In genomic region chr11:95592455-95592854, GRCh38 we compare ENCODE assay signal across 15 cellular contexts.
DNase-seq lines count a peak whose midpoint lies in the region; ATAC-seq and TF ChIP-seq lines count a peak whose summit lies in the region.
"Had no signal": no experiment of that assay in that cellular context is flagged by ENCODE, and none has a peak within 500 bp of the region (broad histone marks: within the 10 kb centered on the region; RNA-seq: fewer than 3 reads in every experiment).

No MANE protein-coding gene starts in this region.

- H3K9me3 Mint-ChIP-seq in endodermal cell = no peaks in the 10 kb centered on the region
- no peaks in the 10 kb centered on the region for H3K9me3 Mint-ChIP-seq in neural progenitor cell

- peak overlapping the region; percentile 53 for H3K4me2 ChIP-seq in neural progenitor cell

- intact Hi-C loops in right cardiac atrium (cut with DNase I) (no loop called here), Right ventricle myocardium inferior (cut with DNase I) (no loop called here), sigmoid colon (cut with DNase I) (no loop called here)

- TF ChIP-seq EP300 in sigmoid colon (IDR thresholded peaks at IDR 0.05) = no peak

- H4K20me1 ChIP-seq in neural progenitor cell (ENCODE audit: low read depth) = no peaks in the 10 kb centered on the region

- ATAC-seq in right cardiac atrium = peak; percentile 43 to 79
- ATAC-seq in Right ventricle myocardium inferior = no peak
- ATAC-seq in HG03439 (IDR thresholded peaks at IDR 0.05; ENCODE audit: unreplicated experiment) = no peak
- no peak for ATAC-seq in HG03342 (IDR thresholded peaks at IDR 0.05; ENCODE audit: unreplicated experiment)
- ATAC-seq: K562 had no signal

- H3K36me3 ChIP-seq in endodermal cell (ENCODE audit: control insufficient read depth, insufficient read depth, low read length) = no peaks in the 10 kb centered on the region
- no peaks in the 10 kb centered on the region for H3K36me3 ChIP-seq in neural progenitor cell
- H3K36me3 ChIP-seq in sigmoid colon = no peaks in the 10 kb centered on the region
- H3K36me3 ChIP-seq: SJSA1 had no signal

- no peak for TF ChIP-seq CTCF in endodermal cell (conservative IDR thresholded peaks at IDR 0.05)
- no peak for TF ChIP-seq CTCF in neural progenitor cell (IDR thresholded peaks at IDR 0.05)
- TF ChIP-seq CTCF in sigmoid colon (IDR thresholded peaks at IDR 0.05) = no peak

- H3K36me3 Mint-ChIP-seq in endodermal cell (ENCODE audit: low read depth) (no peaks in the 10 kb centered on the region), neural progenitor cell (peaks cover 4% of the 10 kb centered on the region)
- H3K36me3 Mint-ChIP-seq: naive B cell had no signal

- no peak overlapping the region for H3K9ac ChIP-seq in endodermal cell (ENCODE audit: extremely low read depth, low read length, poor library complexity, severe bottlenecking)
- H3K9ac ChIP-seq in neural progenitor cell = no peak overlapping the region

- H3K4me1 Mint-ChIP-seq in endodermal cell = peaks cover 8% of the 10 kb centered on the region
- H3K4me1 Mint-ChIP-seq in neural progenitor cell = peaks cover 21% of the 10 kb centered on the region
- H3K4me1 Mint-ChIP-seq: naive B cell had no signal

- TF ChIP-seq POLR2A in sigmoid colon (IDR thresholded peaks at IDR 0.05) = no peak

- peaks cover 2% of the 10 kb centered on the region for H3K4me1 ChIP-seq in right cardiac atrium (ENCODE audit: control insufficient read depth, insufficient read depth, low read length)
- no peaks in the 10 kb centered on the region for H3K4me1 ChIP-seq in endodermal cell (ENCODE audit: control insufficient read depth, insufficient read depth, low read length)
- peaks cover 16% of the 10 kb centered on the region for H3K4me1 ChIP-seq in neural progenitor cell
- no peaks in the 10 kb centered on the region for H3K4me1 ChIP-seq in sigmoid colon
- H3K4me1 ChIP-seq: SJSA1 had no signal

- H3K4me3 Mint-ChIP-seq in endodermal cell (no peak overlapping the region), neural progenitor cell (no peak overlapping the region)
- H3K4me3 Mint-ChIP-seq: naive B cell had no signal

- H3K4me3 ChIP-seq in right cardiac atrium (ENCODE audit: low read length) (no peak overlapping the region), endodermal cell (ENCODE audit: low read length) (no peak overlapping the region), neural progenitor cell (no peak overlapping the region), sigmoid colon (no peak overlapping the region)
- H3K4me3 ChIP-seq: K562, SJSA1 had no signal

- H3K79me2 ChIP-seq in neural progenitor cell (ENCODE audit: low read depth) = no peaks in the 10 kb centered on the region

- H3K27ac Mint-ChIP-seq in endodermal cell (no peak overlapping the region), neural progenitor cell (no peak overlapping the region)

- DNase-seq in right cardiac atrium = peak; percentile 16 to 74 (median 68)
- DNase-seq in Right ventricle myocardium inferior (ENCODE audit: missing footprints) = no peak
- DNase-seq in endodermal cell = peak; percentile 72
- DNase-seq in neural progenitor cell (ENCODE audit: low spot score) = peak; percentile 68
- DNase-seq in Ammon's horn (ENCODE audit: low spot score) = no peak
- no peak for DNase-seq in sigmoid colon
- DNase-seq: activated naive CD4-positive, alpha-beta T cell treated with Interleukin-2 at 50 U/mL for 16 hours; kidney; naive B cell; NCI-H1436 treated with DMSO at 0.1 percent for 48 hours; small intestine had no signal

- H3K27ac ChIP-seq in right cardiac atrium (ENCODE audit: low read length) = no peak overlapping the region
- H3K27ac ChIP-seq in endodermal cell (ENCODE audit: low read depth, low read length) = no peak overlapping the region
- no peak overlapping the region for H3K27ac ChIP-seq in neural progenitor cell
- H3K27ac ChIP-seq in sigmoid colon = no peak overlapping the region
- H3K27ac ChIP-seq: SJSA1 had no signal

- no peaks in the 10 kb centered on the region for H3K27me3 Mint-ChIP-seq in endodermal cell (ENCODE audit: insufficient read depth)
- peaks cover 4% of the 10 kb centered on the region for H3K27me3 Mint-ChIP-seq in neural progenitor cell (ENCODE audit: insufficient read depth, low read depth)
- H3K27me3 Mint-ChIP-seq: naive B cell had no signal

- 30% methylated on average over 4 of the region's 4 CpGs for WGBS in right cardiac atrium
- WGBS in endodermal cell (ENCODE audit: insufficient coverage in 1 of 2, insufficient read length in 1 of 2), 2 experiments = 41 to 48% methylated on average over 3 to 4 of the region's 4 CpGs
- WGBS in sigmoid colon, 2 donors = 67 to 74% methylated on average over 4 of the region's 4 CpGs

- peak overlapping the region; percentile 71 for H2AFZ ChIP-seq in neural progenitor cell (replicated peaks)

- no peaks in the 10 kb centered on the region for H3K27me3 ChIP-seq in right cardiac atrium (ENCODE audit: control insufficient read depth, insufficient read depth)
- H3K27me3 ChIP-seq in endodermal cell (ENCODE audit: control insufficient read depth, insufficient read depth, low read length, poor library complexity, severe bottlenecking) = no peaks in the 10 kb centered on the region
- H3K27me3 ChIP-seq in neural progenitor cell = no peaks in the 10 kb centered on the region
- no peaks in the 10 kb centered on the region for H3K27me3 ChIP-seq in sigmoid colon
- H3K27me3 ChIP-seq: SJSA1 had no signal

- H3K9me3 ChIP-seq in right cardiac atrium (ENCODE audit: control insufficient read depth, low read length) = no peaks in the 10 kb centered on the region
- no peaks in the 10 kb centered on the region for H3K9me3 ChIP-seq in endodermal cell (ENCODE audit: control insufficient read depth, low read length)
- no peaks in the 10 kb centered on the region for H3K9me3 ChIP-seq in neural progenitor cell (ENCODE audit: low read depth)
- H3K9me3 ChIP-seq in sigmoid colon = no peaks in the 10 kb centered on the region
- H3K9me3 ChIP-seq: SJSA1 had no signal

- peaks cover 9% of the 10 kb centered on the region for H3F3A ChIP-seq in neural progenitor cell (ENCODE audit: low read depth)

Comparison
In these comparisons a context has a peak if more than half of its experiments do, and no peak if none do; other contexts are left out.
1. ATAC-seq: peak in right cardiac atrium (2 of 2); none in Right ventricle myocardium inferior (single experiment), HG03439 (single experiment) and HG03342 (single experiment).
2. DNase-seq: peak in right cardiac atrium (3 of 3), endodermal cell (single experiment) and neural progenitor cell (single experiment); none in Right ventricle myocardium inferior (single experiment), Ammon's horn (single experiment) and sigmoid colon (single experiment).